In genomic region chr7:28771901-28772622, GRCh38 we compare ENCODE assay signal across 23 cellular contexts.
DNase-seq lines count a peak whose midpoint lies in the region; ATAC-seq and TF ChIP-seq lines count a peak whose summit lies in the region.
"Had no signal": no experiment of that assay in that cellular context is flagged by ENCODE, and none has a peak within 500 bp of the region (broad histone marks: within the 10 kb centered on the region; RNA-seq: fewer than 3 reads in every experiment).

No MANE protein-coding gene starts in this region.

- peaks cover 4% of the 10 kb centered on the region for H3K9me3 ChIP-seq in left ventricle myocardium inferior (replicated peaks)
- H3K9me3 ChIP-seq in thyroid gland, result no peaks in the 10 kb centered on the region
- H3K9me3 ChIP-seq: MG63 had no signal

- 76 to 83% methylated on average over 14 of the region's 14 CpGs for whole genome bisulfite sequencing in thyroid gland, 2 donors

- H3K27ac ChIP-seq in left ventricle myocardium inferior (replicated peaks) (peak overlapping the region; percentile 1), thyroid gland (no peak overlapping the region), brain microvascular endothelial cell (no peak overlapping the region)
- H3K27ac ChIP-seq: RWPE1, SJCRH30 had no signal

- no peak for ATAC-seq in Right ventricle myocardium inferior
- ATAC-seq: PC-3 had no signal

- H3K4me3 ChIP-seq in left ventricle myocardium inferior, result no peak overlapping the region
- peak overlapping the region; percentile 15 for H3K4me3 ChIP-seq in epithelial cell of proximal tubule (ENCODE audit: low read depth, low read length)
- no peak overlapping the region for H3K4me3 ChIP-seq in thyroid gland (replicated peaks in 1 of 3)
- H3K4me3 ChIP-seq in brain microvascular endothelial cell (ENCODE audit: low read depth, low read length), result no peak overlapping the region
- H3K4me3 ChIP-seq: MG63, SJCRH30 had no signal

- in situ Hi-C loops in brain microvascular endothelial cell (cut with HindIII; ENCODE audit: low pct_ligation_motif_present, low sequenced_read_pairs), result no loop called here

- intact Hi-C loops in left ventricle myocardium inferior (cut with micrococcal nuclease) (no loop called here), Right ventricle myocardium inferior (cut with DNase I) (no loop called here), thyroid gland (cut with DNase I) (no loop called here)

- TF ChIP-seq CTCF in left ventricle myocardium inferior (IDR thresholded peaks at IDR 0.05; ENCODE audit: borderline replicate concordance) (no peak), epithelial cell of proximal tubule (conservative IDR thresholded peaks at IDR 0.05; ENCODE audit: low read depth, low read length) (no peak), thyroid gland (IDR thresholded peaks at IDR 0.05) (no peak), brain microvascular endothelial cell (IDR thresholded peaks at IDR 0.05; ENCODE audit: low read depth, low read length, missing control alignments) (no peak)

- H3K36me3 ChIP-seq in left ventricle myocardium inferior (no peaks in the 10 kb centered on the region), thyroid gland (no peaks in the 10 kb centered on the region), brain microvascular endothelial cell (replicated peaks) (no peaks in the 10 kb centered on the region)
- H3K36me3 ChIP-seq: SJCRH30 had no signal

- H3K27me3 ChIP-seq in left ventricle myocardium inferior (ENCODE audit: low read depth) (no peaks in the 10 kb centered on the region), thyroid gland (no peaks in the 10 kb centered on the region), brain microvascular endothelial cell (replicated peaks) (no peaks in the 10 kb centered on the region)
- H3K27me3 ChIP-seq: MG63, SJCRH30 had no signal

- DNase-seq in left ventricle myocardium inferior (no peak), Right ventricle myocardium inferior (ENCODE audit: missing footprints) (no peak), NOMO-1 treated with dmso at 0.1 percent for 144 hours (lab: John Stamatoyannopoulos, UW; ENCODE audit: unreplicated experiment) (peak; percentile 5), epithelial cell of proximal tubule (ENCODE audit: low read depth) (no peak), thyroid gland (peak; percentile 8 to 17), activated gamma-delta T cell treated with Interleukin-2 at 50 U/mL for 16 hours (no peak), brain microvascular endothelial cell (no peak)
- DNase-seq in stimulated activated CD4-positive, alpha-beta T cell treated with anti-CD3 and anti-CD28 coated beads, Interleukin-12 subunit alpha, Interleukin-12 subunit beta, amount 100 ng/mL, for 4 hours, result no peak
- DNase-seq: 8988T; GF-D8; GOT3; Kasumi-1; MG63; NCI-H1092; NCI-H1436 treated with DMSO at 0.1 percent for 48 hours; NCI-H2029 treated with DMSO at 0.1 percent for 48 hours; NCI-H2171 treated with DMSO at 0.1 percent for 48 hours; NCI-H446 treated with DMSO at 0.1 percent for 48 hours; NCI-H748 treated with DMSO at 0.1 percent for 48 hours; NK-92 treated with Interleukin-12 subunit alpha and Interleukin-12 subunit beta, amount 100 ng/mL, for 24 hours; PC-3; SJCRH30 had no signal

- TF ChIP-seq POLR2A in thyroid gland (IDR thresholded peaks at IDR 0.05), result no peak

- H3K4me1 ChIP-seq in left ventricle myocardium inferior (peaks cover 5% of the 10 kb centered on the region), thyroid gland (no peaks in the 10 kb centered on the region)

Comparison
In these comparisons a context has a peak if more than half of its experiments do, and no peak if none do; other contexts are left out.
1. DNase-seq: peak in NOMO-1 treated with dmso at 0.1 percent for 144 hours (single experiment) and thyroid gland (2 of 2); none in left ventricle myocardium inferior (single experiment), Right ventricle myocardium inferior (single experiment), epithelial cell of proximal tubule (single experiment), activated gamma-delta T cell treated with Interleukin-2 at 50 U/mL for 16 hours (single experiment), brain microvascular endothelial cell (single experiment) and stimulated activated CD4-positive, alpha-beta T cell treated with anti-CD3 and anti-CD28 coated beads, Interleukin-12 subunit alpha, Interleukin-12 subunit beta, amount 100 ng/mL, for 4 hours (single experiment).